ENCODE assay signal across 8 cellular contexts in the genomic region with DNA sequence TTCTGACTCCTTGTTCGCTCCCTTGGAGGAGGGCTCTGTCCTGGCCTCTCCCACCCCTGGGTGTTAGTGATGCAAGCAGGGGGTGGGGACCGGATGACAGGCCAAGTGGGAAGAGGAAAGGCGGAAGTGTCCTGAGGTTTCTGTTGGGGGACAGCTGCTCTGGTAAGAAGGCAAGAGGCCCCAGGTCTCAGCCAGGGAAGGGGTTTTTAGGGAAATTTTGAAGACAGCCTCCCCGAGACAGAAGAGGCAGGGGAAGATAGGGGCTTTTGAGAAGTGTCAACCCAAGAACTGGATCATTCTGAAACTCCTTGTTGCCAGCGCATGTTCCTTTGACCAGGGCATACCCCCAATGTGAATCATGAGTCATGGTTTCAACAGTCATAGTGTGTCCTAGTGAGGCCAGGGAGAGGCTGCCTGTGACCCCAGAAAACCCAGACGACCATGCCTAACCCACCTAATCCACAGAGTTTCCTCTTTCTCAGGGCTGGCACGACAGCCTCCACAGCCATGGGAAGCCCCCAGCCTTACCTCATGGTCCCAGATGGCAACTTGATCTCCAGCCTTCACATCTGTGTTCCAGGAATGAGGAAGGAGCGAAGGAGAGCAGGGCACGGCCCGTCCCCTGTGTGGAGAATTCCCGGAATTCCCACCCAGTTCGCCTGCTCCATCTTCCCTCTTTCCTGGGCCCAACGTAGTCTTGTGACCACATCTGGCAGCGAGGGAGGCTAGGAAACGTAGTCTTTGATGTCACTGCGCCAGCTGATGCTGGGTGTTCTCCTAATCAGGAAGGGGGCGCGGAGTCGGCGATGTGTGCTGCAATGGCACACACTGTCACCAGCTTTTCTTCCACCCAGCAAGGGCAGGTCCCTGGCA. TPM values are rescaled to one million over a fixed set of nuclear protein-coding genes. Genes with fewer than 3 reads are reported as not detected.
DNase-seq lines count a peak whose midpoint lies in the region; ATAC-seq and TF ChIP-seq lines count a peak whose summit lies in the region.

No MANE protein-coding gene starts in this region.

- H3K36me3 Mint-ChIP-seq in T-helper 1 cell treated with Interleukin-12 subunit alpha and Interleukin-12 subunit beta and Interleukin-4 antibody, amounts not matched to agents 30 μg/mL and 1 μg/mL, for 36 hours (ENCODE audit: low read depth): no peaks in the 10 kb centered on the region

- peak overlapping the region; percentile 66 for H3K27ac Mint-ChIP-seq in T-helper 1 cell treated with Interleukin-12 subunit alpha and Interleukin-12 subunit beta and Interleukin-4 antibody, amounts not matched to agents 30 μg/mL and 1 μg/mL, for 36 hours

- H3F3A ChIP-seq in smooth muscle cell (ENCODE audit: low read depth): no peaks in the 10 kb centered on the region

- H3K27me3 ChIP-seq in lung (ENCODE audit: control insufficient read depth, insufficient read depth): no peaks in the 10 kb centered on the region
- peaks cover 3 to 32% of the 10 kb centered on the region in 2 donors for H3K27me3 ChIP-seq in uterus
- no peaks in the 10 kb centered on the region for H3K27me3 ChIP-seq in smooth muscle cell (ENCODE audit: low read depth)

- intact Hi-C loops in uterus (cut with DNase I; ENCODE audit: low total_unique reads): no loop called here

- ATAC-seq in HG02642 (IDR thresholded peaks at IDR 0.05; ENCODE audit: poor library complexity, unreplicated experiment) (peak; percentile 32), lung (ENCODE audit: insufficient read depth, low FRiP score) (peak; percentile 32)

- TF ChIP-seq CTCF in lung (IDR thresholded peaks at IDR 0.05; ENCODE audit: control extremely low read depth, extremely low read depth) (no peak), uterus (IDR thresholded peaks at IDR 0.05) (no peak), smooth muscle cell (IDR thresholded peaks at IDR 0.05; ENCODE audit: borderline replicate concordance, insufficient read depth, poor library complexity, severe bottlenecking) (no peak)

- WGBS in lung, 2 donors: 39 to 66% methylated on average over 20 of the region's 20 CpGs
- 76% methylated on average over 20 of the region's 20 CpGs for WGBS in smooth muscle cell (ENCODE audit: low lambda C conversion rate)

- H3K9me3 ChIP-seq in lung (ENCODE audit: control insufficient read depth in 2 of 2, insufficient read depth in 1 of 2, low read length in 1 of 2): no peaks in the 10 kb centered on the region
- no peaks in the 10 kb centered on the region for H3K9me3 ChIP-seq in uterus
- H3K9me3 ChIP-seq in smooth muscle cell (replicated peaks; ENCODE audit: low read depth): no peaks in the 10 kb centered on the region

- DNase-seq in SKM-1 treated with dmso at 0.1 percent for 144 hours (lab: John Stamatoyannopoulos, UW; ENCODE audit: unreplicated experiment) (peak; percentile 41), SKM-1 (lab: John Stamatoyannopoulos, UW; ENCODE audit: unreplicated experiment) (no peak), lung (ENCODE audit: low spot score) (no peak), uterus (no peak), D341Med (ENCODE audit: low spot score) (no peak), smooth muscle cell (lab: John Stamatoyannopoulos, UW; ENCODE audit: unreplicated experiment) (no peak)

- peaks cover 31% of the 10 kb centered on the region for H3K4me1 Mint-ChIP-seq in T-helper 1 cell treated with Interleukin-12 subunit alpha and Interleukin-12 subunit beta and Interleukin-4 antibody, amounts not matched to agents 30 μg/mL and 1 μg/mL, for 36 hours (ENCODE audit: low read depth)

- H3K36me3 ChIP-seq in lung (ENCODE audit: control insufficient read depth in 2 of 2, insufficient read depth in 2 of 2, low read length in 2 of 2) (no peaks in the 10 kb centered on the region), uterus (no peaks in the 10 kb centered on the region), smooth muscle cell (ENCODE audit: low read depth) (no peaks in the 10 kb centered on the region)

- no peak overlapping the region for H3K4me3 Mint-ChIP-seq in T-helper 1 cell treated with Interleukin-12 subunit alpha and Interleukin-12 subunit beta and Interleukin-4 antibody, amounts not matched to agents 30 μg/mL and 1 μg/mL, for 36 hours

- H3K4me1 ChIP-seq in lung (ENCODE audit: control insufficient read depth in 2 of 2, insufficient read depth in 2 of 2, low read length in 2 of 2): peaks cover 0 to 2% of the 10 kb centered on the region in 2 donors
- H3K4me1 ChIP-seq in uterus: no peaks in the 10 kb centered on the region
- peaks cover 1% of the 10 kb centered on the region for H3K4me1 ChIP-seq in smooth muscle cell (ENCODE audit: low read depth)

- peaks cover 10% of the 10 kb centered on the region for H3K27me3 Mint-ChIP-seq in T-helper 1 cell treated with Interleukin-12 subunit alpha and Interleukin-12 subunit beta and Interleukin-4 antibody, amounts not matched to agents 30 μg/mL and 1 μg/mL, for 36 hours (ENCODE audit: low read depth)

- no peaks in the 10 kb centered on the region for H3K79me2 ChIP-seq in smooth muscle cell (ENCODE audit: low read depth)

- H4K20me1 ChIP-seq in smooth muscle cell (ENCODE audit: low read depth): no peaks in the 10 kb centered on the region

- H3K9ac ChIP-seq in smooth muscle cell (ENCODE audit: low read depth): no peak overlapping the region

- TF ChIP-seq POLR2A in uterus (IDR thresholded peaks at IDR 0.05): no peak

- no peaks in the 10 kb centered on the region for H3K9me3 Mint-ChIP-seq in T-helper 1 cell treated with Interleukin-12 subunit alpha and Interleukin-12 subunit beta and Interleukin-4 antibody, amounts not matched to agents 30 μg/mL and 1 μg/mL, for 36 hours

- no peak overlapping the region for H3K4me3 ChIP-seq in lung
- no peak overlapping the region for H3K4me3 ChIP-seq in uterus
- H3K4me3 ChIP-seq in smooth muscle cell: no peak overlapping the region

- H3K4me2 ChIP-seq in smooth muscle cell: no peak overlapping the region

- peak overlapping the region in 1 of 2 donors; percentile 62 for H3K27ac ChIP-seq in lung (ENCODE audit: low read depth in 1 of 2, low read length in 1 of 2)
- no peak overlapping the region for H3K27ac ChIP-seq in uterus
- H3K27ac ChIP-seq in smooth muscle cell (ENCODE audit: low read depth): no peak overlapping the region

- no peak overlapping the region for H2AFZ ChIP-seq in smooth muscle cell (ENCODE audit: low read depth)

RNA-seq across cellular contexts. Expression of a gene that starts 4.9 kb away (rescaled TPM):
- 1 to 10 TPM; 4.4 to 6.9 TPM for total RNA-seq in lung
- polyA plus RNA-seq in lung: 10 to 100 TPM in 1 of 2 donors, 1 to 10 TPM in 1; 2.3 to 19.5 TPM
- total RNA-seq in uterus: 1 to 10 TPM in 2 of 4 donors, not detected in 2; 1.7 to 3.7 TPM
- total RNA-seq in smooth muscle cell: 0.18 TPM in 1 of 2 replicates, not detected in the other
- polyA plus RNA-seq in smooth muscle cell: 0.62 and 1.6 TPM in 2 replicates

RNA-seq across cellular contexts. Expression of a gene that starts 49.2 kb away (rescaled TPM):
- 1 to 10 TPM; 7.5 to 8.4 TPM for total RNA-seq in lung
- polyA plus RNA-seq in lung: 1 to 10 TPM; 8.0 to 9.8 TPM
- total RNA-seq in uterus: 10 to 100 TPM in 2 of 4 donors, 1 to 10 TPM in 2; 2.3 to 43.3 (median 10.3) TPM
- 15.1 and 16.4 TPM in 2 replicates for total RNA-seq in smooth muscle cell
- 19.8 and 23.5 TPM in 2 replicates for polyA plus RNA-seq in smooth muscle cell
